Comparison of ENCODE assay signal across 8 cellular contexts in genomic region chr17:44324092-44324570, GRCh38. TPM values are rescaled to one million over a fixed set of nuclear protein-coding genes. Genes with fewer than 3 reads are reported as not detected.
A peak's percentile ranks its signal among the peaks of the same experiment; 100 is the strongest.
DNase-seq lines count a peak whose midpoint lies in the region; ATAC-seq and TF ChIP-seq lines count a peak whose summit lies in the region.

No MANE protein-coding gene starts in this region.

- peak overlapping the region; percentile 69 for H3K4me3 ChIP-seq in astrocyte of the spinal cord (ENCODE audit: low read depth, low read length)
- peak overlapping the region; percentile 57 to 96 (median 80) for H3K4me3 ChIP-seq in thyroid gland (replicated peaks in 1 of 3)

- peak; percentile 1 for ATAC-seq in GM18505 (IDR thresholded peaks at IDR 0.05; ENCODE audit: unreplicated experiment)
- peak; percentile 1 for ATAC-seq in HG03571 (IDR thresholded peaks at IDR 0.05; ENCODE audit: unreplicated experiment)

- no peaks in the 10 kb centered on the region for H3K27me3 ChIP-seq in thyroid gland

- DNase-seq in astrocyte of the spinal cord (ENCODE audit: low read depth, low spot score) (no peak), left kidney (ENCODE audit: low read depth, low spot score) (peak; percentile 57), thyroid gland (peak; percentile 34 to 36), occipital lobe (lab: John Stamatoyannopoulos, UW) (no peak), HPDE6-E6E7 (ENCODE audit: extremely low spot score) (no peak), HuH-7.5 (ENCODE audit: low spot score) (no peak)

- peaks cover 24 to 35% of the 10 kb centered on the region in 2 donors for H3K4me1 ChIP-seq in thyroid gland

- peak overlapping the region in 2 of 3 donors; percentile 26 to 91 for H3K27ac ChIP-seq in thyroid gland

- WGBS in thyroid gland, 2 donors = 0% methylated on average over 2 to 18 of the region's 38 CpGs

- no peak for TF ChIP-seq CTCF in astrocyte of the spinal cord (IDR thresholded peaks at IDR 0.05; ENCODE audit: low read depth, low read length)
- TF ChIP-seq CTCF in thyroid gland (IDR thresholded peaks at IDR 0.05) = no peak

- TF ChIP-seq POLR2A in GM18505 (IDR thresholded peaks at IDR 0.05; ENCODE audit: borderline replicate concordance, extremely low read depth, insufficient read depth, insufficient read length) (no peak), thyroid gland (IDR thresholded peaks at IDR 0.05) (no peak)

- no peaks in the 10 kb centered on the region for H3K9me3 ChIP-seq in thyroid gland

- in situ Hi-C loops in astrocyte of the spinal cord (cut with HindIII; ENCODE audit: low sequenced_read_pairs) = no loop called here

- peaks cover 28 to 29% of the 10 kb centered on the region in 2 donors for H3K36me3 ChIP-seq in thyroid gland

- intact Hi-C loops in thyroid gland (cut with DNase I) = loop anchor here (5.0 kb wide), 1 partner anchor 182 kb away; the partner anchor contains the start of gene HROB

RNA-seq across cellular contexts. Expression of gene SLC25A39, which starts 0.5 kb away (rescaled TPM):
- total RNA-seq in thyroid gland (100 to 1,000 TPM in 2 of 4 donors, 10 to 100 TPM in 2; 82.5 to 201 (median 144) TPM), occipital lobe (22.5 TPM)

RNA-seq across cellular contexts. Expression of gene RUNDC3A, which starts 15.7 kb away (rescaled TPM):
- total RNA-seq in thyroid gland (1 to 10 TPM in 3 of 4 donors, under 1 TPM in 1; 0.89 to 4.1 (median 2.1) TPM), occipital lobe (79.1 TPM)

RNA-seq across cellular contexts. Expression of gene GRN, which starts 21.0 kb away (rescaled TPM):
- total RNA-seq in thyroid gland (100 to 1,000 TPM; 259 to 292 (median 264) TPM), occipital lobe (32.3 TPM)

RNA-seq across cellular contexts. Expression of gene FAM171A2, which starts 39.5 kb away (rescaled TPM):
- 10 to 100 TPM in 2 of 4 donors, 1 to 10 TPM in 2; 7.1 to 15.0 (median 10.4) TPM for total RNA-seq in thyroid gland
- total RNA-seq in occipital lobe = 60.8 TPM

RNA-seq across cellular contexts. Expression of gene SLC4A1, which starts 56.2 kb away (rescaled TPM):
- total RNA-seq in thyroid gland = under 1 TPM in 2 of 4 donors, not detected in 2; 0.15 to 0.78 TPM
- 5.8 TPM for total RNA-seq in occipital lobe

Comparison
In these comparisons a context has a peak if more than half of its experiments do, and no peak if none do; other contexts are left out.
1. DNase-seq: peak in left kidney (single experiment) and thyroid gland (2 of 2); none in astrocyte of the spinal cord (single experiment), occipital lobe (single experiment), HPDE6-E6E7 (single experiment) and HuH-7.5 (single experiment).
2. RNA of gene RUNDC3A, which starts 15.7 kb away (total RNA-seq): 79.1 TPM in occipital lobe (single experiment); 0.89 to 4.1 TPM in thyroid gland; every median in the first group is over 10 times any median in the second.